Comparison of ENCODE assay signal across 8 cellular contexts in genomic region chr3:47162695-47163022, GRCh38. TPM values are rescaled to one million over a fixed set of nuclear protein-coding genes. Genes with fewer than 3 reads are reported as not detected.
DNase-seq lines count a peak whose midpoint lies in the region; ATAC-seq, FAIRE-seq and TF ChIP-seq lines count a peak whose summit lies in the region.

No MANE protein-coding gene starts in this region.

- peaks cover 0 to 2% of the 10 kb centered on the region in 2 experiments; a peak in 1 of 5 replicates for H3K9me3 Mint-ChIP-seq in H9
- H3K9me3 Mint-ChIP-seq in activated naive CD8-positive, alpha-beta T cell treated with anti-CD3 and anti-CD28 coated beads, Interleukin-2, amount 10 ng/mL, durations not matched to agents 7 days and 5 days, result no peaks in the 10 kb centered on the region

- DNase-seq in H9 (no peak), iris pigment epithelial cell (ENCODE audit: low read depth) (peak; percentile 33), thoracic aorta (ENCODE audit: low spot score) (no peak), GM12892 (ENCODE audit: insufficient read length) (no peak)
- no peak for DNase-seq in activated naive CD8-positive, alpha-beta T cell treated with anti-CD3 and anti-CD28 coated beads, Interleukin-2, amount 10 ng/mL, durations not matched to agents 7 days and 5 days

- peaks cover 4% of the 10 kb centered on the region; the same call in 1 of the 2 replicates for H3K4me1 ChIP-seq in H9 (ENCODE audit: insufficient read depth, low read length)
- peaks cover 39 to 62% of the 10 kb centered on the region in 2 donors for H3K4me1 ChIP-seq in thoracic aorta (ENCODE audit: control insufficient read depth in 1 of 2, low read depth in 2 of 2)

- H3K18ac ChIP-seq in H9 (ENCODE audit: insufficient read length, low read depth, low read length), result no peak overlapping the region

- no peak overlapping the region for H2BK20ac ChIP-seq in H9 (ENCODE audit: low read depth, low read length, poor library complexity, severe bottlenecking)

- H3K79me1 ChIP-seq in H9 (ENCODE audit: insufficient read depth, low read depth, low read length, poor library complexity, severe bottlenecking), result peaks cover 9% of the 10 kb centered on the region

- no peak overlapping the region for H3K14ac ChIP-seq in H9 (ENCODE audit: insufficient read depth, low read length)

- H3K23ac ChIP-seq in H9 (ENCODE audit: insufficient read length, low read depth, low read length), result no peak overlapping the region

- H3K23me2 ChIP-seq in H9 (ENCODE audit: insufficient read length, low read depth, low read length, poor library complexity, severe bottlenecking), result peaks cover 13% of the 10 kb centered on the region

- H3K4ac ChIP-seq in H9 (ENCODE audit: low read depth, low read length), result no peak overlapping the region; the same call in 1 of the 2 replicates

- H3K9ac ChIP-seq in H9 (ENCODE audit: extremely low read depth, insufficient read length, low read length), result peak overlapping the region; percentile 99

- no peak for FAIRE-seq in GM12892 (lab: Jason Lieb, UNC)

- H3K36me3 Mint-ChIP-seq in H9 (ENCODE audit: insufficient read depth in 1 of 3, low read depth in 3 of 3), result peaks cover 0 to 9% (median 6%) of the 10 kb centered on the region in 3 experiments; a peak in 6 of 7 replicates
- H3K36me3 Mint-ChIP-seq in activated naive CD8-positive, alpha-beta T cell treated with anti-CD3 and anti-CD28 coated beads, Interleukin-2, amount 10 ng/mL, durations not matched to agents 7 days and 5 days, result peaks cover 16% of the 10 kb centered on the region

- peak overlapping the region; percentile 72 for H2BK5ac ChIP-seq in H9 (ENCODE audit: insufficient read length, low read length)

- H3K79me2 ChIP-seq in H9 (ENCODE audit: insufficient read depth, low read length), result peaks cover 52% of the 10 kb centered on the region

- no peak for ATAC-seq in activated naive CD8-positive, alpha-beta T cell treated with anti-CD3 and anti-CD28 coated beads, Interleukin-2, amount 10 ng/mL, durations not matched to agents 7 days and 5 days (ENCODE audit: low read depth)
- ATAC-seq in thoracic aorta (ENCODE audit: insufficient number of reproducible peaks, low FRiP score, low read depth), result no peak
- no peak for ATAC-seq in GM18868 (IDR thresholded peaks at IDR 0.05; ENCODE audit: unreplicated experiment)
- no peak for ATAC-seq in GM19328 (IDR thresholded peaks at IDR 0.05; ENCODE audit: unreplicated experiment)

- POLR2A ChIA-PET in activated naive CD8-positive, alpha-beta T cell treated with anti-CD3 and anti-CD28 coated beads, Interleukin-2, amount 10 ng/mL, durations not matched to agents 7 days and 5 days (lab: Charles Lee), result interaction anchor here (0.5 to 2.4 kb wide), 5 partner anchors 21 to 1075 kb away, joined by 3 to 12 read pairs (median 8); partner anchors contain the start of genes KIF9, KLHL18 and NBEAL2

- no peaks in the 10 kb centered on the region for H3K27me3 ChIP-seq in H9 (ENCODE audit: insufficient read depth, low read length)
- no peaks in the 10 kb centered on the region for H3K27me3 ChIP-seq in thoracic aorta (replicated peaks; ENCODE audit: insufficient read depth)

- H3K9me3 ChIP-seq in H9 (ENCODE audit: control insufficient read depth, low read depth, low read length), result no peaks in the 10 kb centered on the region
- H3K9me3 ChIP-seq in thoracic aorta, result no peaks in the 10 kb centered on the region

- no peak overlapping the region for H4K5ac ChIP-seq in H9 (ENCODE audit: insufficient read length, low read depth, low read length)

- no peak overlapping the region for H2BK12ac ChIP-seq in H9 (ENCODE audit: insufficient read length, low read depth, low read length)

- H3K4me3 ChIP-seq in thoracic aorta, result peak overlapping the region; percentile 93

- peak overlapping the region; percentile 93 for H3K27ac ChIP-seq in 22Rv1
- peak overlapping the region; percentile 89 for H3K27ac ChIP-seq in H9 (ENCODE audit: insufficient read length, low read depth, low read length)
- H3K27ac ChIP-seq in thoracic aorta, result peak overlapping the region; percentile 92 to 94

- H2AK5ac ChIP-seq in H9 (ENCODE audit: insufficient read length, low read length), result no peak overlapping the region

- TF ChIP-seq CTCF in 22Rv1 (IDR thresholded peaks at IDR 0.05), result no peak
- no peak for TF ChIP-seq CTCF in H9 (conservative IDR thresholded peaks at IDR 0.05)
- TF ChIP-seq CTCF in thoracic aorta (IDR thresholded peaks at IDR 0.05), result no peak

- TF ChIP-seq POLR2A in GM12892 (IDR thresholded peaks at IDR 0.05; ENCODE audit: low read depth, low read length), result no peak

- H3K27ac Mint-ChIP-seq in H9, result peak overlapping the region; percentile 96 to 99 (median 97)
- H3K27ac Mint-ChIP-seq in activated naive CD8-positive, alpha-beta T cell treated with anti-CD3 and anti-CD28 coated beads, Interleukin-2, amount 10 ng/mL, durations not matched to agents 7 days and 5 days, result peak overlapping the region; percentile 98

- no peak overlapping the region for H3K56ac ChIP-seq in H9 (ENCODE audit: insufficient read length, low read depth, low read length)

- no peak overlapping the region for H4K8ac ChIP-seq in H9 (replicated peaks; ENCODE audit: insufficient read length, low read depth, low read length)

- WGBS in H9 (ENCODE audit: extremely low coverage, insufficient read length, low lambda C conversion rate), result no CpG with 5 or more reads among the region's 6 CpGs

- H3T11ph ChIP-seq in H9 (ENCODE audit: low read length), result no peak overlapping the region

- no peaks in the 10 kb centered on the region for H4K20me1 ChIP-seq in H9 (ENCODE audit: control insufficient read depth, insufficient read depth, insufficient read length)

- H3K27me3 Mint-ChIP-seq in H9 (ENCODE audit: low read depth), result no peaks in the 10 kb centered on the region
- no peaks in the 10 kb centered on the region for H3K27me3 Mint-ChIP-seq in activated naive CD8-positive, alpha-beta T cell treated with anti-CD3 and anti-CD28 coated beads, Interleukin-2, amount 10 ng/mL, durations not matched to agents 7 days and 5 days

- H3K4me3 Mint-ChIP-seq in H9, result peak overlapping the region; percentile 94 to 97
- peak overlapping the region; percentile 95 for H3K4me3 Mint-ChIP-seq in activated naive CD8-positive, alpha-beta T cell treated with anti-CD3 and anti-CD28 coated beads, Interleukin-2, amount 10 ng/mL, durations not matched to agents 7 days and 5 days

- H3K4me2 ChIP-seq in H9 (ENCODE audit: insufficient read depth, insufficient read length, low read length), result peak overlapping the region; percentile 97

- H3K36me3 ChIP-seq in thoracic aorta, result no peaks in the 10 kb centered on the region

- no peak overlapping the region for H4K91ac ChIP-seq in H9 (ENCODE audit: insufficient read length, low read depth, low read length)

- no peak overlapping the region for H2BK15ac ChIP-seq in H9 (ENCODE audit: low read depth, low read length)

- no peak overlapping the region for H2AFZ ChIP-seq in H9 (ENCODE audit: low read length)

- H2BK120ac ChIP-seq in H9 (ENCODE audit: low read depth, low read length, poor library complexity, severe bottlenecking), result no peak overlapping the region

- H3K4me1 Mint-ChIP-seq in H9, result peaks cover 41 to 48% of the 10 kb centered on the region in 2 experiments
- H3K4me1 Mint-ChIP-seq in activated naive CD8-positive, alpha-beta T cell treated with anti-CD3 and anti-CD28 coated beads, Interleukin-2, amount 10 ng/mL, durations not matched to agents 7 days and 5 days, result peaks cover 42% of the 10 kb centered on the region

RNA-seq across cellular contexts. Expression of gene SETD2, which starts 1.3 kb away (rescaled TPM):
- total RNA-seq in H9 (2021) (57.4 and 60.8 TPM in 2 replicates), thoracic aorta (10 to 100 TPM; 44.3 to 78.9 TPM)
- total RNA-seq in activated naive CD8-positive, alpha-beta T cell treated with anti-CD3 and anti-CD28 coated beads, Interleukin-2, amount 10 ng/mL, durations not matched to agents 7 days and 5 days, result 10 to 100 TPM; 54.1 to 63.3 TPM
- 23.5 TPM for polyA plus RNA-seq in GM12892 (2012; ENCODE audit: missing spikeins)
